ENCODE assay signal across 9 cellular contexts in the genomic region with DNA sequence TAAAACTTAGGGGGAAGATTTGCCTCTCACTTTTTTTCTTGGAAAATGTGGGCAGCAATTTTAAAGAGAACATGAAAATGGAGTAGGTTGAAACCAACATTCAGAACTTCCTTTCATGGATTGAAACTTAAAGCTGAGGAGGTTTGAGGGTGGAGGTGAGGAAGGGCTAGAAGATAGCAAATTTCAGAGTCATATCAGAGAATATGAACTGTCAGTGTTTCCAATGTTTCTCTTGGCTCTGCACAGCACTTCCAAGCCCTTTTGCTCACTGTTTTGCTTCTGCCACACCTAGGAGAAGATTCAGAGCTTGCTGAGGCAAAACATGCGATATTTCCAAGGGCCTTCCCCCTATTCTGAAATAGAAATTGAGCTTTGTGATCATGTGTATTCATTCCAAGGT.
A peak's percentile ranks its signal among the peaks of the same experiment; 100 is the strongest.
DNase-seq lines count a peak whose midpoint lies in the region; ATAC-seq, FAIRE-seq and TF ChIP-seq lines count a peak whose summit lies in the region.
"Had no signal": no experiment of that assay in that cellular context is flagged by ENCODE, and none has a peak within 500 bp of the region (broad histone marks: within the 10 kb centered on the region; RNA-seq: fewer than 3 reads in every experiment).

No MANE protein-coding gene starts in this region.

- TF ChIP-seq RAD21 in IMR-90 (IDR thresholded peaks at IDR 0.05; ENCODE audit: low read length), result no peak

- no peaks in the 10 kb centered on the region for H3K9me2 ChIP-seq in hepatocyte (replicated peaks; ENCODE audit: insufficient read depth)

- H3K18ac ChIP-seq in IMR-90 (ENCODE audit: low read depth, low read length), result peak overlapping the region; percentile 39; the same call in 1 of the 2 replicates

- H3K4me1 ChIP-seq in IMR-90 (ENCODE audit: control insufficient read depth, insufficient read depth, low read length) (peaks cover 10% of the 10 kb centered on the region), astrocyte (ENCODE audit: insufficient read depth, low read length) (peaks cover 31% of the 10 kb centered on the region), hepatocyte (ENCODE audit: insufficient read depth) (peaks cover 11% of the 10 kb centered on the region), skeletal muscle satellite cell (ENCODE audit: control insufficient read depth, insufficient read depth, low read length) (peaks cover 60% of the 10 kb centered on the region)

- peaks cover 88% of the 10 kb centered on the region for H3K79me2 ChIP-seq in astrocyte (ENCODE audit: insufficient read depth, low read length)
- H3K79me2 ChIP-seq in hepatocyte, result peaks cover 91% of the 10 kb centered on the region

- no peak overlapping the region for H2AK5ac ChIP-seq in IMR-90 (ENCODE audit: low read depth, low read length)

- CTCF ChIA-PET in IMR-90 (lab: Yijun Ruan, JAX), result interaction anchor here (1.3 kb wide), 1 partner anchor 9 kb away, joined by 6 read pairs; no protein-coding TSS in a partner anchor

- peak overlapping the region; percentile 98 for H3K27ac Mint-ChIP-seq in astrocyte (ENCODE audit: unreplicated experiment)

- H2BK15ac ChIP-seq in IMR-90 (ENCODE audit: low read depth, low read length), result peak overlapping the region; percentile 57; the same call in 1 of the 3 replicates

- ATAC-seq in IMR-90 (ENCODE audit: low read depth) (no peak), GM21423 (IDR thresholded peaks at IDR 0.05; ENCODE audit: unreplicated experiment) (no peak), HG02588 (IDR thresholded peaks at IDR 0.05; ENCODE audit: unreplicated experiment) (no peak)

- H4K20me1 ChIP-seq in IMR-90 (ENCODE audit: insufficient read depth, low read length) (0 out of 2 replicates have a peak, but pooled peaks cover 6% of the 10 kb centered on the region), astrocyte (ENCODE audit: insufficient read depth, low read length) (peaks cover 18% of the 10 kb centered on the region), hepatocyte (ENCODE audit: insufficient read depth, poor library complexity, severe bottlenecking) (no peaks in the 10 kb centered on the region)

- H3K56ac ChIP-seq in IMR-90 (ENCODE audit: extremely low read depth, insufficient read depth, low read length), result peak overlapping the region; percentile 75; the same call in 1 of the 2 replicates

- no CpG with 5 or more reads among the region's 1 CpG for WGBS in IMR-90 (ENCODE audit: extremely low coverage in 2 of 2, insufficient read length in 1 of 2), 2 experiments
- WGBS in hepatocyte (ENCODE audit: low lambda C conversion rate, missing lambda C conversion rate), result 40% methylated on average over 1 of the region's 1 CpG

- no peak for TF ChIP-seq CTCF in IMR-90 (conservative IDR thresholded peaks at IDR 0.05; ENCODE audit: low read depth, low read length)
- TF ChIP-seq CTCF in astrocyte (IDR thresholded peaks at IDR 0.05; ENCODE audit: insufficient read depth, low read depth, low read length), result no peak
- no peak for TF ChIP-seq CTCF in hepatocyte (IDR thresholded peaks at IDR 0.05; ENCODE audit: poor library complexity)

- H3K9me1 ChIP-seq in IMR-90 (ENCODE audit: insufficient read depth, low read length), result peaks cover 17% of the 10 kb centered on the region

- peak overlapping the region; percentile 99 for H3K4me3 Mint-ChIP-seq in astrocyte (ENCODE audit: unreplicated experiment)

- H3K79me1 ChIP-seq in IMR-90 (ENCODE audit: low read depth in 1 of 2, low read length in 2 of 2), result peaks cover 15 to 52% of the 10 kb centered on the region in 2 experiments; a peak in 3 of 4 replicates

- H2AFZ ChIP-seq in IMR-90 (replicated peaks; ENCODE audit: low read length, poor library complexity) (no peak overlapping the region), astrocyte (ENCODE audit: low read depth, low read length) (no peak overlapping the region), hepatocyte (no peak overlapping the region)

- intact Hi-C loops in IMR-90 (cut with micrococcal nuclease), result loop anchor here (2.0 to 5.0 kb wide), 6 partner anchors 41 to 327 kb away; no protein-coding TSS in a partner anchor

- no peaks in the 10 kb centered on the region for H3K9me3 Mint-ChIP-seq in astrocyte (ENCODE audit: unreplicated experiment)

- peak overlapping the region; percentile 68 for H3K4me2 ChIP-seq in IMR-90 (ENCODE audit: low read depth, low read length)
- H3K4me2 ChIP-seq in astrocyte (ENCODE audit: low read length), result peak overlapping the region; percentile 87
- H3K4me2 ChIP-seq in hepatocyte, result peak overlapping the region; percentile 76
- peak overlapping the region; percentile 89 for H3K4me2 ChIP-seq in skeletal muscle satellite cell (ENCODE audit: low read length)

- H4K8ac ChIP-seq in IMR-90 (ENCODE audit: low read depth in 2 of 2, low read length in 2 of 2), result peak overlapping the region; percentile 28 to 57

- H3K4me3 ChIP-seq in IMR-90 (ENCODE audit: insufficient read depth, low read depth, low read length), result peak overlapping the region; percentile 92; the same call in 1 of the 2 replicates
- H3K4me3 ChIP-seq in astrocyte (ENCODE audit: insufficient read depth, low read depth, low read length), result peak overlapping the region; percentile 93
- H3K4me3 ChIP-seq in hepatocyte, result peak overlapping the region; percentile 76
- H3K4me3 ChIP-seq in skeletal muscle satellite cell (ENCODE audit: low read length), result peak overlapping the region; percentile 88

- no peak for FAIRE-seq in astrocyte (lab: Jason Lieb, UNC)

- peak overlapping the region; percentile 61; the same call in 1 of the 2 replicates for H3K27ac ChIP-seq in IMR-90 (ENCODE audit: insufficient read depth, low read length)
- H3K27ac ChIP-seq in astrocyte (ENCODE audit: low read depth, low read length), result peak overlapping the region; percentile 94
- peak overlapping the region; percentile 96 for H3K27ac ChIP-seq in hepatocyte

- H3K23ac ChIP-seq in IMR-90 (ENCODE audit: low read depth, low read length), result peak overlapping the region; percentile 96

- H2AK9ac ChIP-seq in IMR-90 (replicated peaks; ENCODE audit: low read depth, low read length, poor library complexity), result no peak overlapping the region

- H3K36me3 Mint-ChIP-seq in astrocyte (ENCODE audit: low read depth, unreplicated experiment), result peaks cover 9% of the 10 kb centered on the region

- H3K27me3 ChIP-seq in IMR-90 (ENCODE audit: control insufficient read depth, insufficient read depth, low read length), result no peaks in the 10 kb centered on the region
- H3K27me3 ChIP-seq in astrocyte (ENCODE audit: insufficient read depth, low read length), result no peaks in the 10 kb centered on the region
- no peaks in the 10 kb centered on the region for H3K27me3 ChIP-seq in hepatocyte
- H3K27me3 ChIP-seq in skeletal muscle satellite cell (ENCODE audit: control insufficient read depth, insufficient read depth, low read length), result no peaks in the 10 kb centered on the region

- no peak for DNase-seq in IMR-90
- no peak for DNase-seq in astrocyte (ENCODE audit: low read depth)
- DNase-seq in hepatocyte (ENCODE audit: low spot score), result no peak
- DNase-seq in MV-4-11 (lab: John Stamatoyannopoulos, UW), result no peak
- DNase-seq in NCI-H345 (lab: John Stamatoyannopoulos, UW), result no peak
- DNase-seq: effector memory CD4-positive, alpha-beta T cell had no signal

- in situ Hi-C loops in IMR-90 (cut with MboI; ENCODE audit: low sequenced_read_pairs), result loop anchor here (10.0 kb wide), 1 partner anchor 323 kb away; no protein-coding TSS in a partner anchor

- H2BK20ac ChIP-seq in IMR-90 (ENCODE audit: low read depth, low read length), result peak overlapping the region; percentile 64; the same call in 1 of the 2 replicates

- peak overlapping the region; percentile 70 for H2BK5ac ChIP-seq in IMR-90 (ENCODE audit: low read depth, low read length, poor library complexity, severe bottlenecking)

- dilution Hi-C loops in IMR-90 (cut with HindIII; ENCODE audit: low sequenced_read_pairs, unreplicated experiment), result no loop called here

- POLR2A ChIA-PET in IMR-90 (lab: Charles Lee; ENCODE audit: unreplicated experiment), result interaction anchor here (0.6 to 2.2 kb wide), 6 partner anchors 74 to 689 kb away, joined by 3 to 25 read pairs (median 3); no protein-coding TSS in a partner anchor

- H3K9me3 ChIP-seq in IMR-90 (ENCODE audit: control insufficient read depth, insufficient read depth, low read length) (no peaks in the 10 kb centered on the region), astrocyte (ENCODE audit: insufficient read depth, low read depth, low read length) (no peaks in the 10 kb centered on the region), hepatocyte (ENCODE audit: low read depth) (no peaks in the 10 kb centered on the region), skeletal muscle satellite cell (replicated peaks; ENCODE audit: low read length) (no peaks in the 10 kb centered on the region)

- H3K9ac ChIP-seq in IMR-90 (ENCODE audit: low read depth, low read length), result peak overlapping the region; percentile 98
- H3K9ac ChIP-seq in astrocyte (ENCODE audit: low read length), result peak overlapping the region; percentile 98
- peak overlapping the region; percentile 99 for H3K9ac ChIP-seq in skeletal muscle satellite cell (ENCODE audit: low read depth, low read length)

- H3K4me1 Mint-ChIP-seq in astrocyte (ENCODE audit: low read depth, unreplicated experiment), result peaks cover 38% of the 10 kb centered on the region

- TF ChIP-seq POLR2A in IMR-90 (IDR thresholded peaks at IDR 0.05; ENCODE audit: low read depth, low read length), result no peak

- peak overlapping the region; percentile 4; the same call in 1 of the 2 replicates for H4K5ac ChIP-seq in IMR-90 (ENCODE audit: low read depth, low read length)

- H3K4ac ChIP-seq in IMR-90 (ENCODE audit: low read depth, low read length), result peak overlapping the region; percentile 49

- H3K14ac ChIP-seq in IMR-90 (replicated peaks; ENCODE audit: low read depth, low read length), result peak overlapping the region; percentile 82

- H3K27me3 Mint-ChIP-seq in astrocyte (ENCODE audit: low read depth, unreplicated experiment), result no peaks in the 10 kb centered on the region

- peak overlapping the region; percentile 61 for H4K91ac ChIP-seq in IMR-90 (ENCODE audit: insufficient read depth, low read depth, low read length)

- H3K36me3 ChIP-seq in IMR-90 (ENCODE audit: control insufficient read depth, insufficient read depth, low read length) (peaks cover 21% of the 10 kb centered on the region), astrocyte (ENCODE audit: insufficient read depth, low read length) (peaks cover 35% of the 10 kb centered on the region), hepatocyte (replicated peaks; ENCODE audit: insufficient read depth, low read depth) (no peaks in the 10 kb centered on the region), skeletal muscle satellite cell (ENCODE audit: insufficient read depth, low read length) (peaks cover 53% of the 10 kb centered on the region)

- BruUV-seq in IMR-90 (replicated peaks; lab: Mats Ljungman, UMichigan), result no TSS peak

- H2BK120ac ChIP-seq in IMR-90 (ENCODE audit: low read depth, low read length), result peak overlapping the region; percentile 56

TF ChIP-seq in IMR-90, 13 proteins besides CTCF, POLR2A, EP300 and RAD21 (continues in another document):
- TF ChIP-seq MAFK (IDR thresholded peaks at IDR 0.05; ENCODE audit: low read depth, low read length) (no peak), RFX5 (IDR thresholded peaks at IDR 0.05; ENCODE audit: low read depth, low read length) (no peak)
